20 cellular contexts compared by ENCODE assay signal in genomic region chr4:19380600-19380999, GRCh38.
"Had no signal": no experiment of that assay in that cellular context is flagged by ENCODE, and none has a peak within 500 bp of the region (broad histone marks: within the 10 kb centered on the region; RNA-seq: fewer than 3 reads in every experiment).

No MANE protein-coding gene starts in this region.

- H3K4me1 ChIP-seq: prostate gland, transverse colon, vagina had no signal

- H3K4me1 Mint-ChIP-seq: activated naive CD8-positive, alpha-beta T cell treated with anti-CD3 and anti-CD28 coated beads, Interleukin-2, amount 50 U/mL, for 24 hours; activated T-helper 17 cell treated with anti-CD3 and anti-CD28 coated beads, Interleukin-2, amount 50 U/mL, for 72 hours had no signal

- H3K27ac Mint-ChIP-seq: activated naive CD4-positive, alpha-beta T cell treated with anti-CD3 and anti-CD28 coated beads for 36 hours; activated naive CD8-positive, alpha-beta T cell treated with anti-CD3 and anti-CD28 coated beads, Interleukin-2, amount 50 U/mL, for 24 hours; activated T-helper 17 cell treated with anti-CD3 and anti-CD28 coated beads, Interleukin-2, amount 50 U/mL, for 72 hours; nephron progenitor cell had no signal

- H3K4me2 ChIP-seq: smooth muscle cell had no signal

- H3K9me3 Mint-ChIP-seq: nephron progenitor cell had no signal

- H3K27me3 Mint-ChIP-seq: activated naive CD8-positive, alpha-beta T cell treated with anti-CD3 and anti-CD28 coated beads, Interleukin-2, amount 50 U/mL, for 24 hours; activated T-helper 17 cell treated with anti-CD3 and anti-CD28 coated beads, Interleukin-2, amount 50 U/mL, for 72 hours had no signal

- H3K4me3 Mint-ChIP-seq: activated naive CD4-positive, alpha-beta T cell treated with anti-CD3 and anti-CD28 coated beads for 36 hours; activated naive CD8-positive, alpha-beta T cell treated with anti-CD3 and anti-CD28 coated beads, Interleukin-2, amount 50 U/mL, for 24 hours; activated T-helper 17 cell treated with anti-CD3 and anti-CD28 coated beads, Interleukin-2, amount 50 U/mL, for 72 hours; nephron progenitor cell had no signal

- ATAC-seq: activated naive CD8-positive, alpha-beta T cell treated with anti-CD3 and anti-CD28 coated beads, Interleukin-2, amount 50 U/mL, for 24 hours; activated T-helper 17 cell treated with anti-CD3 and anti-CD28 coated beads, Interleukin-2, amount 50 U/mL, for 72 hours; right cardiac atrium had no signal

- H3K4me3 ChIP-seq: prostate gland, smooth muscle cell, transverse colon, vagina had no signal

- H3K9me3 ChIP-seq: prostate gland, transverse colon, vagina had no signal

- H3K36me3 ChIP-seq: prostate gland, transverse colon, vagina had no signal

- DNase-seq: activated CD4-positive, alpha-beta T cell treated with anti-CD3 and anti-CD28 coated beads for 1 hour; activated CD4-positive, alpha-beta T cell treated with anti-CD3 and anti-CD28 coated beads, Interleukin-2, amount 50 U/mL, for 4 hours; activated naive CD4-positive, alpha-beta T cell treated with anti-CD3 and anti-CD28 coated beads for 36 hours; activated naive CD8-positive, alpha-beta T cell treated with anti-CD3 and anti-CD28 coated beads, Interleukin-2, amount 50 U/mL, for 24 hours; central memory CD4-positive, alpha-beta T cell; effector memory CD4-positive, alpha-beta T cell; glutamatergic neuron; nephron progenitor cell; occipital lobe; right cardiac atrium; stimulated activated CD4-positive, alpha-beta T cell treated with anti-CD3 and anti-CD28 coated beads, Interleukin-4, amount 100 ng/mL, for 4 hours; stimulated activated CD8-positive, alpha-beta memory T cell treated with anti-CD3 and anti-CD28 coated beads, Interleukin-4, amount 100 ng/mL, for 48 hours; stimulated activated naive CD4-positive, alpha-beta T cell treated with Interleukin-2 at 50 U/mL for 16 hours; T-helper 1 cell; transverse colon had no signal

- H3K27ac ChIP-seq: prostate gland, transverse colon, vagina, VCaP had no signal

- H3K27me3 ChIP-seq: transverse colon, vagina had no signal
